ENCODE assay signal across 1 cellular context in genomic region chr1:150173161-150173585, GRCh38.
TF ChIP-seq lines count a peak whose summit lies in the region.

No MANE protein-coding gene starts in this region.

TF ChIP-seq in HepG2, 621 proteins besides CTCF, POLR2A, EP300 and RAD21:
- TF ChIP-seq PATZ1 (CRISPR knock-in tag; IDR thresholded peaks at IDR 0.05) (0 out of 2 replicates have a peak, but pooled peaks have one; percentile 25), HNF4G (IDR thresholded peaks at IDR 0.05; ENCODE audit: borderline replicate concordance, low read depth, low read length) (peak; percentile 9; the same call in 1 of the 2 replicates), HNF4G (CRISPR knock-in tag; IDR thresholded peaks at IDR 0.05; ENCODE audit: borderline replicate concordance, low read depth) (no peak), TMF1 (CRISPR knock-in tag; IDR thresholded peaks at IDR 0.05; ENCODE audit: low read depth) (no peak), RBFOX2 (IDR thresholded peaks at IDR 0.05; ENCODE audit: low read depth, low read length) (no peak), CHCHD3 (CRISPR knock-in tag; IDR thresholded peaks at IDR 0.05) (no peak)
TF ChIP-seq in HepG2: peak in this region for 2.
